In genomic region chr5:68353624-68354023, GRCh38 we compare ENCODE assay signal across 16 cellular contexts.
DNase-seq lines count a peak whose midpoint lies in the region; ATAC-seq and TF ChIP-seq lines count a peak whose summit lies in the region.
"Had no signal": no experiment of that assay in that cellular context is flagged by ENCODE, and none has a peak within 500 bp of the region (broad histone marks: within the 10 kb centered on the region; RNA-seq: fewer than 3 reads in every experiment).

No MANE protein-coding gene starts in this region.

- no peak overlapping the region for H3K4me3 ChIP-seq in fibroblast of pulmonary artery (replicated peaks; ENCODE audit: low read depth, low read length)
- H3K4me3 ChIP-seq: PC-9 had no signal

- ATAC-seq in omental fat pad (ENCODE audit: low FRiP score) (peak; percentile 87), GM21390 (IDR thresholded peaks at IDR 0.05; ENCODE audit: unreplicated experiment) (no peak)
- ATAC-seq: HCT116 had no signal

- TF ChIP-seq CTCF in fibroblast of pulmonary artery (IDR thresholded peaks at IDR 0.05; ENCODE audit: low read length, missing control alignments) (no peak), omental fat pad (IDR thresholded peaks at IDR 0.05) (no peak)

- DNase-seq in CD1c-positive myeloid dendritic cell (ENCODE audit: extremely low spot score) (peak; percentile 29), amniotic epithelial cell (ENCODE audit: low read depth) (peak; percentile 94), fibroblast of pulmonary artery (ENCODE audit: low read depth) (peak; percentile 62), omental fat pad (ENCODE audit: low spot score) (no peak), RKO (ENCODE audit: low spot score) (no peak), DMS153 (lab: John Stamatoyannopoulos, UW) (no peak)
- no peak for DNase-seq in activated CD4-positive, alpha-beta T cell treated with anti-CD3 and anti-CD28 coated beads for 1 hour
- DNase-seq: 8988T, C1 segment of cervical spinal cord, NCI-H1048, NCI-H446, NCI-H748 treated with DMSO at 0.1 percent for 48 hours, PC-9, Right ventricle myocardium superior had no signal

Comparison
In these comparisons a context has a peak if more than half of its experiments do, and no peak if none do; other contexts are left out.
1. DNase-seq: peak in CD1c-positive myeloid dendritic cell (single experiment), amniotic epithelial cell (single experiment) and fibroblast of pulmonary artery (single experiment); none in omental fat pad (single experiment), RKO (single experiment), DMS153 (single experiment) and activated CD4-positive, alpha-beta T cell treated with anti-CD3 and anti-CD28 coated beads for 1 hour (single experiment).